ENCODE assay signal across 10 cellular contexts in genomic region chr14:52917732-52918131, GRCh38. TPM values are rescaled to one million over a fixed set of nuclear protein-coding genes. Genes with fewer than 3 reads are reported as not detected.
A peak's percentile ranks its signal among the peaks of the same experiment; 100 is the strongest.
DNase-seq lines count a peak whose midpoint lies in the region; ATAC-seq and TF ChIP-seq lines count a peak whose summit lies in the region.
"Had no signal": no experiment of that assay in that cellular context is flagged by ENCODE, and none has a peak within 500 bp of the region (broad histone marks: within the 10 kb centered on the region; RNA-seq: fewer than 3 reads in every experiment).

No MANE protein-coding gene starts in this region.

- peak; percentile 37 for ATAC-seq in activated CD8-positive, alpha-beta memory T cell treated with anti-CD3 and anti-CD28 coated beads, Interleukin-2, amount 10 ng/mL, durations not matched to agents 7 days and 5 days
- peak; percentile 24 for ATAC-seq in activated naive CD8-positive, alpha-beta T cell treated with anti-CD3 and anti-CD28 coated beads, Interleukin-2, amount 10 ng/mL, durations not matched to agents 7 days and 5 days (ENCODE audit: low read depth)

- TF ChIP-seq EP300 in suprapubic skin (IDR thresholded peaks at IDR 0.05), result no peak

- peaks cover 1% of the 10 kb centered on the region for H3K36me3 Mint-ChIP-seq in activated CD8-positive, alpha-beta memory T cell treated with anti-CD3 and anti-CD28 coated beads, Interleukin-2, amount 10 ng/mL, durations not matched to agents 7 days and 5 days
- no peaks in the 10 kb centered on the region for H3K36me3 Mint-ChIP-seq in activated naive CD8-positive, alpha-beta T cell treated with anti-CD3 and anti-CD28 coated beads, Interleukin-2, amount 10 ng/mL, durations not matched to agents 7 days and 5 days

- H3K4me1 Mint-ChIP-seq in activated CD8-positive, alpha-beta memory T cell treated with anti-CD3 and anti-CD28 coated beads, Interleukin-2, amount 10 ng/mL, durations not matched to agents 7 days and 5 days, result peaks cover 24% of the 10 kb centered on the region
- peaks cover 18% of the 10 kb centered on the region for H3K4me1 Mint-ChIP-seq in activated naive CD8-positive, alpha-beta T cell treated with anti-CD3 and anti-CD28 coated beads, Interleukin-2, amount 10 ng/mL, durations not matched to agents 7 days and 5 days

- POLR2A ChIA-PET in activated naive CD8-positive, alpha-beta T cell treated with anti-CD3 and anti-CD28 coated beads, Interleukin-2, amount 10 ng/mL, durations not matched to agents 7 days and 5 days (lab: Charles Lee), result interaction anchor here (1.9 kb wide), 1 partner anchor 235 kb away, joined by 8 read pairs; the partner anchor contains the start of gene DDHD1

- H3K4me3 Mint-ChIP-seq in activated CD8-positive, alpha-beta memory T cell treated with anti-CD3 and anti-CD28 coated beads, Interleukin-2, amount 10 ng/mL, durations not matched to agents 7 days and 5 days, result no peak overlapping the region
- H3K4me3 Mint-ChIP-seq in activated naive CD8-positive, alpha-beta T cell treated with anti-CD3 and anti-CD28 coated beads, Interleukin-2, amount 10 ng/mL, durations not matched to agents 7 days and 5 days, result peak overlapping the region; percentile 50

- CTCF ChIA-PET in activated CD8-positive, alpha-beta memory T cell treated with anti-CD3 and anti-CD28 coated beads, Interleukin-2, amount 10 ng/mL, durations not matched to agents 7 days and 5 days (lab: Charles Lee), result interaction anchor here (1.2 to 1.8 kb wide), 4 partner anchors 31 to 233 kb away, joined by 3 to 9 read pairs (median 4); no protein-coding TSS in a partner anchor

- H3K27me3 ChIP-seq in suprapubic skin (no peaks in the 10 kb centered on the region), colonic mucosa (no peaks in the 10 kb centered on the region)
- H3K27me3 ChIP-seq: cardiac muscle cell had no signal

- no peaks in the 10 kb centered on the region for H3K9me3 ChIP-seq in suprapubic skin
- no peaks in the 10 kb centered on the region for H3K9me3 ChIP-seq in colonic mucosa

- H3K36me3 ChIP-seq in suprapubic skin, result no peaks in the 10 kb centered on the region
- no peaks in the 10 kb centered on the region for H3K36me3 ChIP-seq in colonic mucosa

- H3K4me3 ChIP-seq in suprapubic skin (no peak overlapping the region), colonic mucosa (no peak overlapping the region)
- H3K4me3 ChIP-seq: cardiac muscle cell had no signal

- peak; percentile 43 for DNase-seq in activated CD8-positive, alpha-beta memory T cell treated with anti-CD3 and anti-CD28 coated beads, Interleukin-2, amount 10 ng/mL, durations not matched to agents 7 days and 5 days
- DNase-seq in activated CD8-positive, alpha-beta memory T cell treated with anti-CD3 and anti-CD28 coated beads, Interleukin-2, amount 50 U/mL, for 4 hours, result no peak
- DNase-seq in activated naive CD8-positive, alpha-beta T cell treated with anti-CD3 and anti-CD28 coated beads, Interleukin-2, amount 10 ng/mL, durations not matched to agents 7 days and 5 days, result no peak
- DNase-seq in kidney tubule cell (ENCODE audit: low spot score) (peak; percentile 32), suprapubic skin (ENCODE audit: low spot score in 2 of 2) (no peak), NCI-H2171 treated with DMSO at 0.1 percent for 48 hours (lab: John Stamatoyannopoulos, UW) (no peak), colonic mucosa (no peak), AML-193 (lab: John Stamatoyannopoulos, UW) (no peak)
- DNase-seq: occipital lobe had no signal

- H3K27ac Mint-ChIP-seq in activated CD8-positive, alpha-beta memory T cell treated with anti-CD3 and anti-CD28 coated beads, Interleukin-2, amount 10 ng/mL, durations not matched to agents 7 days and 5 days, result peak overlapping the region; percentile 78
- H3K27ac Mint-ChIP-seq in activated naive CD8-positive, alpha-beta T cell treated with anti-CD3 and anti-CD28 coated beads, Interleukin-2, amount 10 ng/mL, durations not matched to agents 7 days and 5 days, result peak overlapping the region; percentile 86

- peaks cover 31% of the 10 kb centered on the region for H3K4me1 ChIP-seq in suprapubic skin
- no peaks in the 10 kb centered on the region for H3K4me1 ChIP-seq in colonic mucosa

- TF ChIP-seq POLR2A in suprapubic skin (IDR thresholded peaks at IDR 0.05), result no peak

- no peaks in the 10 kb centered on the region for H3K9me3 Mint-ChIP-seq in activated CD8-positive, alpha-beta memory T cell treated with anti-CD3 and anti-CD28 coated beads, Interleukin-2, amount 10 ng/mL, durations not matched to agents 7 days and 5 days (ENCODE audit: low read depth)
- peaks cover 1% of the 10 kb centered on the region for H3K9me3 Mint-ChIP-seq in activated naive CD8-positive, alpha-beta T cell treated with anti-CD3 and anti-CD28 coated beads, Interleukin-2, amount 10 ng/mL, durations not matched to agents 7 days and 5 days

- WGBS in suprapubic skin, result 86% methylated on average over 1 of the region's 1 CpG

- no peaks in the 10 kb centered on the region for H3K27me3 Mint-ChIP-seq in activated CD8-positive, alpha-beta memory T cell treated with anti-CD3 and anti-CD28 coated beads, Interleukin-2, amount 10 ng/mL, durations not matched to agents 7 days and 5 days
- peaks cover 2% of the 10 kb centered on the region for H3K27me3 Mint-ChIP-seq in activated naive CD8-positive, alpha-beta T cell treated with anti-CD3 and anti-CD28 coated beads, Interleukin-2, amount 10 ng/mL, durations not matched to agents 7 days and 5 days

- H3K27ac ChIP-seq in suprapubic skin (peak overlapping the region; percentile 51), colonic mucosa (no peak overlapping the region)
- H3K27ac ChIP-seq: cardiac muscle cell had no signal

- intact Hi-C loops in colonic mucosa (cut with DNase I), result no loop called here

- TF ChIP-seq CTCF in suprapubic skin (IDR thresholded peaks at IDR 0.05) (no peak), colonic mucosa (IDR thresholded peaks at IDR 0.05) (no peak)

- no peak overlapping the region for H3K9ac ChIP-seq in colonic mucosa (ENCODE audit: low read depth in 2 of 2, low read length in 2 of 2)

RNA-seq across cellular contexts. Expression of gene FERMT2, which starts 33.1 kb away (rescaled TPM):
- total RNA-seq in activated CD8-positive, alpha-beta memory T cell treated with anti-CD3 and anti-CD28 coated beads, Interleukin-2, amount 10 ng/mL, durations not matched to agents 7 days and 5 days, result 1 to 10 TPM in 1 of 2 experiments, under 1 TPM in 1; 0.41 to 1.9 TPM
- total RNA-seq in activated naive CD8-positive, alpha-beta T cell treated with anti-CD3 and anti-CD28 coated beads, Interleukin-2, amount 10 ng/mL, durations not matched to agents 7 days and 5 days, result under 1 TPM; 0.14 to 0.23 TPM
- total RNA-seq in suprapubic skin (10 to 100 TPM in 3 of 4 donors, 1 to 10 TPM in 1; 9.1 to 17.7 (median 15.1) TPM), colonic mucosa (10 to 100 TPM in 1 of 2 donors, 1 to 10 TPM in 1; 6.3 to 43.9 TPM)

Comparison
In these comparisons a context has a peak if more than half of its experiments do, and no peak if none do; other contexts are left out.
1. DNase-seq: peak in activated CD8-positive, alpha-beta memory T cell treated with anti-CD3 and anti-CD28 coated beads, Interleukin-2, amount 10 ng/mL, durations not matched to agents 7 days and 5 days (single experiment) and kidney tubule cell (single experiment); none in activated CD8-positive, alpha-beta memory T cell treated with anti-CD3 and anti-CD28 coated beads, Interleukin-2, amount 50 U/mL, for 4 hours (single experiment), activated naive CD8-positive, alpha-beta T cell treated with anti-CD3 and anti-CD28 coated beads, Interleukin-2, amount 10 ng/mL, durations not matched to agents 7 days and 5 days (single experiment), suprapubic skin (0 of 2), NCI-H2171 treated with DMSO at 0.1 percent for 48 hours (single experiment), colonic mucosa (single experiment) and AML-193 (0 of 2).